In genomic region chr4:139555705-139556070, GRCh38 we compare ENCODE assay signal across 7 cellular contexts. TPM values are rescaled to one million over a fixed set of nuclear protein-coding genes. Genes with fewer than 3 reads are reported as not detected.
DNase-seq lines count a peak whose midpoint lies in the region; ATAC-seq and TF ChIP-seq lines count a peak whose summit lies in the region.

No MANE protein-coding gene starts in this region.

- POLR2A ChIA-PET in SK-N-SH (lab: Yijun Ruan, JAX), result interaction anchor here (0.6 to 2.3 kb wide), 3 partner anchors 12 to 362 kb away, joined by 3 to 11 read pairs (median 3); partner anchors contain the start of gene RAB33B

- peak overlapping the region; percentile 63 to 97 for H3K4me3 ChIP-seq in SK-N-SH (ENCODE audit: low read depth in 2 of 2, low read length in 1 of 2)

- TF ChIP-seq CTCF in SK-N-SH (IDR thresholded peaks at IDR 0.05), result no peak

- no peaks in the 10 kb centered on the region; the same call in 1 of the 2 replicates for H3K27me3 ChIP-seq in SK-N-SH (ENCODE audit: insufficient read depth)

- no peaks in the 10 kb centered on the region for H3K9me2 ChIP-seq in SK-N-SH

- no peaks in the 10 kb centered on the region for H3K9me3 ChIP-seq in SK-N-SH

- H3K4me2 ChIP-seq in SK-N-SH, result peak overlapping the region; percentile 97

- H3K4me1 Mint-ChIP-seq in naive B cell, result peaks cover 43 to 65% (median 63%) of the 10 kb centered on the region in 3 donors

- CTCF ChIA-PET in SK-N-SH (lab: Yijun Ruan, JAX), result interaction anchor here (0.7 to 3.1 kb wide), 5 partner anchors 9 to 103 kb away, joined by 3 to 13 read pairs (median 3); no protein-coding TSS in a partner anchor

- WGBS in SK-N-SH (ENCODE audit: low lambda C conversion rate), result 0% methylated on average over 1 of the region's 49 CpGs

- ATAC-seq in GM18517 (IDR thresholded peaks at IDR 0.05; ENCODE audit: unreplicated experiment) (peak; percentile 24), HG02642 (IDR thresholded peaks at IDR 0.05; ENCODE audit: poor library complexity, unreplicated experiment) (peak; percentile 29), naive B cell (ENCODE audit: low read depth in 2 of 2) (peak; percentile 1), HG03521 (IDR thresholded peaks at IDR 0.05; ENCODE audit: unreplicated experiment) (no peak)

- peak overlapping the region; percentile 100 for H3K27ac Mint-ChIP-seq in naive B cell

- H3K79me2 ChIP-seq in SK-N-SH (ENCODE audit: insufficient read depth), result peaks cover 43% of the 10 kb centered on the region

- H3K36me3 Mint-ChIP-seq in naive B cell, result peaks cover 0 to 8% of the 10 kb centered on the region in 2 donors

- H4K20me1 ChIP-seq in SK-N-SH (ENCODE audit: insufficient read depth), result no peaks in the 10 kb centered on the region; the same call in 1 of the 2 replicates

- no peak for TF ChIP-seq RAD21 in SK-N-SH (IDR thresholded peaks at IDR 0.05; ENCODE audit: low read length)

- H3K27ac ChIP-seq in SK-N-SH (ENCODE audit: low read depth in 2 of 2, low read length in 1 of 2) (peak overlapping the region; percentile 61 to 89), epithelial cell of prostate (peak overlapping the region; percentile 75)

- peaks cover 7% of the 10 kb centered on the region for H3F3A ChIP-seq in SK-N-SH (replicated peaks; ENCODE audit: insufficient read depth)

- no peak for TF ChIP-seq EP300 in SK-N-SH (IDR thresholded peaks at IDR 0.05; ENCODE audit: borderline replicate concordance in 1 of 2, low read depth in 1 of 2, low read length in 1 of 2)

- no peaks in the 10 kb centered on the region for H3K36me3 ChIP-seq in SK-N-SH (replicated peaks in 1 of 2; ENCODE audit: control insufficient read depth in 1 of 2, insufficient read depth in 2 of 2, low read length in 1 of 2)

- peak overlapping the region; percentile 85 for H3K9ac ChIP-seq in SK-N-SH

- DNase-seq in SK-N-SH (peak; percentile 73), epithelial cell of prostate (ENCODE audit: low read depth, low spot score) (no peak), naive B cell (no peak), NCI-H446 (lab: John Stamatoyannopoulos, UW) (no peak)

- no peaks in the 10 kb centered on the region for H3K9me3 Mint-ChIP-seq in naive B cell

- no peaks in the 10 kb centered on the region for H3K27me3 Mint-ChIP-seq in naive B cell

- H2AFZ ChIP-seq in SK-N-SH (ENCODE audit: low read depth), result peak overlapping the region; percentile 95

- peaks cover 31 to 40% of the 10 kb centered on the region in 2 experiments; a peak in 3 of 4 replicates for H3K4me1 ChIP-seq in SK-N-SH (ENCODE audit: control insufficient read depth in 1 of 2, insufficient read depth in 2 of 2, low read depth in 1 of 2, low read length in 1 of 2)

- peak overlapping the region; percentile 95 to 100 (median 99) for H3K4me3 Mint-ChIP-seq in naive B cell

TF ChIP-seq in SK-N-SH, 30 proteins besides CTCF, POLR2A, EP300 and RAD21:
- TF ChIP-seq, protein P1, sequence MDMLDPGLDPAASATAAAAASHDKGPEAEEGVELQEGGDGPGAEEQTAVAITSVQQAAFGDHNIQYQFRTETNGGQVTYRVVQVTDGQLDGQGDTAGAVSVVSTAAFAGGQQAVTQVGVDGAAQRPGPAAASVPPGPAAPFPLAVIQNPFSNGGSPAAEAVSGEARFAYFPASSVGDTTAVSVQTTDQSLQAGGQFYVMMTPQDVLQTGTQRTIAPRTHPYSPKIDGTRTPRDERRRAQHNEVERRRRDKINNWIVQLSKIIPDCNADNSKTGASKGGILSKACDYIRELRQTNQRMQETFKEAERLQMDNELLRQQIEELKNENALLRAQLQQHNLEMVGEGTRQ (IDR thresholded peaks at IDR 0.05; ENCODE audit: borderline replicate concordance, low read depth, low read length), result no peak
- no peak for TF ChIP-seq TAF1 (IDR thresholded peaks at IDR 0.05; ENCODE audit: borderline replicate concordance, low read depth, low read length)
- no peak; the same call in 1 of the 2 replicates for TF ChIP-seq NRF1 (IDR thresholded peaks at IDR 0.05; ENCODE audit: low read depth, low read length)
- TF ChIP-seq MAX (IDR thresholded peaks at IDR 0.05; ENCODE audit: low read depth), result no peak
- TF ChIP-seq FOXM1 (IDR thresholded peaks at IDR 0.05; ENCODE audit: low read depth), result no peak
- TF ChIP-seq SMC3 (IDR thresholded peaks at IDR 0.05; ENCODE audit: low read depth, low read length), result no peak
- no peak for TF ChIP-seq TCF12 (IDR thresholded peaks at IDR 0.05)
- no peak for TF ChIP-seq EZH2phosphoT487 (IDR thresholded peaks at IDR 0.05; ENCODE audit: borderline replicate concordance, low read depth)
- no peak for TF ChIP-seq USF1 (IDR thresholded peaks at IDR 0.05; ENCODE audit: borderline replicate concordance, low read depth)
- no peak for TF ChIP-seq POLR2AphosphoS5 (IDR thresholded peaks at IDR 0.05; ENCODE audit: low read depth, low read length)
- no peak for TF ChIP-seq RFX5 (IDR thresholded peaks at IDR 0.05; ENCODE audit: low read length)

RNA-seq across cellular contexts. Expression of gene SETD7, which starts 0.3 kb away (rescaled TPM):
- polyA plus RNA-seq in SK-N-SH (2012; rRNA removed), result 5.0 and 6.8 TPM in 2 replicates
- polyA plus RNA-seq in SK-N-SH (2012; cell fraction: cytosol; rRNA removed), result 8.3 and 9.2 TPM in 2 replicates
- 2.7 and 5.2 TPM in 2 replicates for polyA plus RNA-seq in SK-N-SH (2012; cell fraction: nucleus; rRNA removed)
- 10 to 100 TPM in 4 of 6 donors, 1 to 10 TPM in 2; 6.2 to 18.2 (median 11.9) TPM for polyA plus RNA-seq in naive B cell (ENCODE audit: low read depth in 6 of 6)
